8 cellular contexts compared by ENCODE assay signal in genomic region chr3:127406309-127407025, GRCh38.
DNase-seq lines count a peak whose midpoint lies in the region; ATAC-seq and TF ChIP-seq lines count a peak whose summit lies in the region.

No MANE protein-coding gene starts in this region.

- H3K4me3 ChIP-seq in right lobe of liver, result no peak overlapping the region
- no peak overlapping the region for H3K4me3 ChIP-seq in esophagus muscularis mucosa

- ATAC-seq in right lobe of liver (peak; percentile 17 to 59 (median 34)), HG02885 (IDR thresholded peaks at IDR 0.05; ENCODE audit: poor library complexity, unreplicated experiment) (no peak), GM18867 (IDR thresholded peaks at IDR 0.05; ENCODE audit: unreplicated experiment) (no peak)
- ATAC-seq in natural killer cell treated with Interleukin-12 subunit alpha and Interleukin-12 subunit beta and Interleukin-15 and Interleukin-18, amount 100 ng/mL, for 72 hours, result no peak

- TF ChIP-seq CTCF in right lobe of liver (IDR thresholded peaks at IDR 0.05) (peak in 3 of 4 donors; percentile 8 to 16 (median 11)), esophagus muscularis mucosa (IDR thresholded peaks at IDR 0.05) (no peak)

- intact Hi-C loops in right lobe of liver (cut with DNase I), result no loop called here
- intact Hi-C loops in esophagus muscularis mucosa (cut with DNase I), result no loop called here

- H3K4me1 ChIP-seq in right lobe of liver (no peaks in the 10 kb centered on the region), esophagus muscularis mucosa (no peaks in the 10 kb centered on the region)

- no peaks in the 10 kb centered on the region for H3K36me3 Mint-ChIP-seq in natural killer cell treated with Interleukin-12 subunit alpha and Interleukin-12 subunit beta and Interleukin-15 and Interleukin-18, amount 100 ng/mL, for 72 hours

- no peaks in the 10 kb centered on the region for H3K4me1 Mint-ChIP-seq in natural killer cell treated with Interleukin-12 subunit alpha and Interleukin-12 subunit beta and Interleukin-15 and Interleukin-18, amount 100 ng/mL, for 72 hours (ENCODE audit: low read depth in 2 of 2)

- in situ Hi-C loops in SK-MEL-5 (cut with HindIII; ENCODE audit: low pct_unique_long_range_greater_than_20kb, low sequenced_read_pairs), result no loop called here

- no peak overlapping the region for H3K4me3 Mint-ChIP-seq in natural killer cell treated with Interleukin-12 subunit alpha and Interleukin-12 subunit beta and Interleukin-15 and Interleukin-18, amount 100 ng/mL, for 72 hours

- H3K36me3 ChIP-seq in right lobe of liver (no peaks in the 10 kb centered on the region), esophagus muscularis mucosa (no peaks in the 10 kb centered on the region)

- H3K27ac Mint-ChIP-seq in natural killer cell treated with Interleukin-12 subunit alpha and Interleukin-12 subunit beta and Interleukin-15 and Interleukin-18, amount 100 ng/mL, for 72 hours, result no peak overlapping the region

- H3K9me3 ChIP-seq in right lobe of liver (no peaks in the 10 kb centered on the region), esophagus muscularis mucosa (no peaks in the 10 kb centered on the region)

- no peaks in the 10 kb centered on the region for H3K9me3 Mint-ChIP-seq in natural killer cell treated with Interleukin-12 subunit alpha and Interleukin-12 subunit beta and Interleukin-15 and Interleukin-18, amount 100 ng/mL, for 72 hours

- WGBS in right lobe of liver (ENCODE audit: insufficient coverage, low coverage, low lambda C conversion rate, missing lambda C conversion rate), result 55% methylated on average over 8 of the region's 14 CpGs
- WGBS in esophagus muscularis mucosa, result 75% methylated on average over 8 of the region's 14 CpGs

- H3K27me3 ChIP-seq in right lobe of liver (no peaks in the 10 kb centered on the region), esophagus muscularis mucosa (peaks cover 0 to 71% (median 0%) of the 10 kb centered on the region in 4 donors)

- TF ChIP-seq EP300 in esophagus muscularis mucosa (IDR thresholded peaks at IDR 0.05), result no peak

- H3K27me3 Mint-ChIP-seq in natural killer cell treated with Interleukin-12 subunit alpha and Interleukin-12 subunit beta and Interleukin-15 and Interleukin-18, amount 100 ng/mL, for 72 hours, result peaks cover 0 to 7% of the 10 kb centered on the region in 2 donors

- no peak for TF ChIP-seq POLR2A in right lobe of liver (IDR thresholded peaks at IDR 0.05)
- no peak for TF ChIP-seq POLR2A in esophagus muscularis mucosa (IDR thresholded peaks at IDR 0.05; ENCODE audit: low read depth)

- DNase-seq in D341Med (ENCODE audit: low spot score) (peak; percentile 46), H4 (ENCODE audit: low spot score) (peak; percentile 86), SK-MEL-5 (ENCODE audit: low read depth, low spot score) (peak; percentile 49), right lobe of liver (peak in 1 of 3 donors; percentile 29), esophagus muscularis mucosa (ENCODE audit: extremely low spot score) (no peak)
- no peak for DNase-seq in natural killer cell treated with Interleukin-12 subunit alpha and Interleukin-12 subunit beta and Interleukin-15 and Interleukin-18, amount 100 ng/mL, for 72 hours (ENCODE audit: low spot score)

- H3K27ac ChIP-seq in right lobe of liver (no peak overlapping the region), esophagus muscularis mucosa (replicated peaks in 1 of 4) (no peak overlapping the region)

Comparison
In these comparisons a context has a peak if more than half of its experiments do, and no peak if none do; other contexts are left out.
1. DNase-seq: peak in D341Med (single experiment), H4 (single experiment) and SK-MEL-5 (single experiment); none in esophagus muscularis mucosa (single experiment) and natural killer cell treated with Interleukin-12 subunit alpha and Interleukin-12 subunit beta and Interleukin-15 and Interleukin-18, amount 100 ng/mL, for 72 hours (single experiment).
2. ATAC-seq: peak in right lobe of liver (4 of 4); none in HG02885 (single experiment), GM18867 (single experiment) and natural killer cell treated with Interleukin-12 subunit alpha and Interleukin-12 subunit beta and Interleukin-15 and Interleukin-18, amount 100 ng/mL, for 72 hours (0 of 2).
3. CTCF ChIP-seq: peak in right lobe of liver (3 of 4); none in esophagus muscularis mucosa (0 of 3).